Comparison of ENCODE assay signal across 9 cellular contexts in the genomic region with DNA sequence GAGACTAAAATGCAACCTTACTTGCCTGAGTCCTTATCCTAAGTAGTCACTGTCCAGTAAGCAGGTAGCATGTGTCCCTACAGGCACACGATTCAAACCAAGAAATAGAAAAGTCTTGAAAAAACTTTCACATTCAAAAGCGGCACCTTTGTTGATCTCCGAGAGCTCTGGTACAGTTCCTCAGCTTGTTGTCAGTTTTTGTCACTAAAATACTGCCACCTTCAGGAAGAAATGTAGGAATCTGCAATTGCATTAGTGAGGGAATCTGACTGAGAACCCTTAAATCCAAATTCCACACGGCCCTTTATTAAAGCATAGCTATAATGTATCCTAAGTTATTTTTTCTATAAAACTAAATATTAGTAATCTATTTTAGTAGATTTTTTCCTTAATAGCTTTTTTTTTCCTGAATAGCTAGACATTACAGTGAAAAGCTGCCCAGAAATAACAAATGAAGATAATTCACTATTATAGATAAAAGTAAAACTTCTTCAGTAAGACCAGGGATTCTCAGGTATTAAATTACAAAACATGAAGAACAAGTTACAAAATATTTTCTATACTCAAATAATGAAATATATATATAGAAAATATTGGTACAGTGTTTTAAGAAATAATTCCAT. TPM values are rescaled to one million over a fixed set of nuclear protein-coding genes. Genes with fewer than 3 reads are reported as not detected.
A peak's percentile ranks its signal among the peaks of the same experiment; 100 is the strongest.
DNase-seq lines count a peak whose midpoint lies in the region; ATAC-seq and TF ChIP-seq lines count a peak whose summit lies in the region.
"Had no signal": no experiment of that assay in that cellular context is flagged by ENCODE, and none has a peak within 500 bp of the region (broad histone marks: within the 10 kb centered on the region; RNA-seq: fewer than 3 reads in every experiment).

No MANE protein-coding gene starts in this region.

- H3K4me3 ChIP-seq in AG04450 (ENCODE audit: low read depth, low read length): peak overlapping the region; percentile 47
- no peak overlapping the region; the same call in none of the 2 replicates for H3K4me3 ChIP-seq in HEK293 (ENCODE audit: low read depth, low read length)
- peak overlapping the region; percentile 16 for H3K4me3 ChIP-seq in MG63

- no peaks in the 10 kb centered on the region for H3K27me3 ChIP-seq in AG04450 (ENCODE audit: control insufficient read depth, insufficient read depth, low read length)
- no peaks in the 10 kb centered on the region for H3K27me3 ChIP-seq in MG63

- H3K9me3 ChIP-seq in AG04450 (ENCODE audit: control insufficient read depth, insufficient read depth, low read length) (no peaks in the 10 kb centered on the region), HEK293 (ENCODE audit: control insufficient read depth, insufficient read depth, low read depth, low read length) (no peaks in the 10 kb centered on the region), MG63 (no peaks in the 10 kb centered on the region)

- no peaks in the 10 kb centered on the region for H3K36me3 ChIP-seq in HEK293 (ENCODE audit: control insufficient read depth in 2 of 2, insufficient read depth in 1 of 2, low read length in 2 of 2)
- no peaks in the 10 kb centered on the region for H3K36me3 ChIP-seq in MG63

- no peaks in the 10 kb centered on the region for H3K9me3 Mint-ChIP-seq in natural killer cell

- intact Hi-C loops in natural killer cell (cut with micrococcal nuclease): loop anchor here (2.0 kb wide), 1 partner anchor 150 kb away; no protein-coding TSS in a partner anchor

- H3K4me1 ChIP-seq in HEK293 (ENCODE audit: control insufficient read depth, insufficient read depth, low read length): no peaks in the 10 kb centered on the region

- no peaks in the 10 kb centered on the region for H3K36me3 Mint-ChIP-seq in natural killer cell

- peak in 2 of 3 donors; percentile 65 to 79 for ATAC-seq in natural killer cell

- no peak overlapping the region for H3K4me3 Mint-ChIP-seq in natural killer cell

- peaks cover 18 to 35% of the 10 kb centered on the region in 2 donors for H3K27me3 Mint-ChIP-seq in natural killer cell (ENCODE audit: low read depth in 2 of 2)

- H3K27ac Mint-ChIP-seq in natural killer cell: peak overlapping the region in 1 of 2 donors; percentile 13

- TF ChIP-seq CTCF in AG04450 (IDR thresholded peaks at IDR 0.05; ENCODE audit: low read depth, low read length): peak; percentile 69
- peak; percentile 69 for TF ChIP-seq CTCF in GM10248 (IDR thresholded peaks at IDR 0.05; ENCODE audit: control extremely low read depth, extremely low read depth, low read depth, missing control alignments)
- no peak for TF ChIP-seq CTCF in HEK293 (tag by site-specific recombination; IDR thresholded peaks at IDR 0.05)
- peak; percentile 56 for TF ChIP-seq CTCF in natural killer cell (IDR thresholded peaks at IDR 0.05)

- peaks cover 5% of the 10 kb centered on the region in 2 donors for H3K4me1 Mint-ChIP-seq in natural killer cell

- no peak for DNase-seq in AG04450 (ENCODE audit: low read depth, low spot score)
- DNase-seq in GM10248 (ENCODE audit: extremely low spot score): peak; percentile 33
- no peak for DNase-seq in MG63
- DNase-seq in SKM-1 (lab: John Stamatoyannopoulos, UW; ENCODE audit: unreplicated experiment): peak; percentile 29
- peak; percentile 77 to 82 for DNase-seq in erythroblast (lab: John Stamatoyannopoulos, UW)
- no peak for DNase-seq in natural killer cell
- no peak for DNase-seq in activated CD8-positive, alpha-beta memory T cell treated with anti-CD3 and anti-CD28 coated beads, Interleukin-2, amount 50 U/mL, for 48 hours

- CTCF ChIA-PET in AG04450 (lab: Charles Lee) (interaction anchor here (0.6 to 4.0 kb wide), 88 partner anchors 9 to 1065 kb away, joined by 3 to 166 read pairs (median 4); no protein-coding TSS in a partner anchor), GM10248 (lab: Yijun Ruan, JAX) (interaction anchor here (0.8 to 2.8 kb wide), 28 partner anchors 9 to 254 kb away, joined by 3 to 29 read pairs (median 4); no protein-coding TSS in a partner anchor), HEK293 (lab: Yijun Ruan, JAX) (interaction anchor here (0.5 to 4.4 kb wide), 25 partner anchors 8 to 542 kb away, joined by 3 to 44 read pairs (median 5); no protein-coding TSS in a partner anchor)

- POLR2A ChIA-PET in AG04450 (lab: Yijun Ruan, JAX) (interaction anchor here (1.1 kb wide), 1 partner anchor 8 kb away, joined by 5 read pairs; no protein-coding TSS in a partner anchor), GM10248 (lab: Yijun Ruan, JAX) (no interaction called here), HEK293 (lab: Yijun Ruan, JAX) (interaction anchor here (1.1 to 1.4 kb wide), 2 partner anchors 8 to 10 kb away, joined by 6 to 10 read pairs; no protein-coding TSS in a partner anchor)

- H3K27ac ChIP-seq in AG04450 (ENCODE audit: low read depth, low read length) (no peak overlapping the region), HEK293 (ENCODE audit: extremely low read depth, low read depth, low read length) (no peak overlapping the region)

- TF ChIP-seq POLR2A in erythroblast (IDR thresholded peaks at IDR 0.05; ENCODE audit: low read length): no peak

TF ChIP-seq in HEK293, 187 proteins besides CTCF, POLR2A, EP300 and RAD21 (continues in another document):
- TF ChIP-seq, protein P1, sequence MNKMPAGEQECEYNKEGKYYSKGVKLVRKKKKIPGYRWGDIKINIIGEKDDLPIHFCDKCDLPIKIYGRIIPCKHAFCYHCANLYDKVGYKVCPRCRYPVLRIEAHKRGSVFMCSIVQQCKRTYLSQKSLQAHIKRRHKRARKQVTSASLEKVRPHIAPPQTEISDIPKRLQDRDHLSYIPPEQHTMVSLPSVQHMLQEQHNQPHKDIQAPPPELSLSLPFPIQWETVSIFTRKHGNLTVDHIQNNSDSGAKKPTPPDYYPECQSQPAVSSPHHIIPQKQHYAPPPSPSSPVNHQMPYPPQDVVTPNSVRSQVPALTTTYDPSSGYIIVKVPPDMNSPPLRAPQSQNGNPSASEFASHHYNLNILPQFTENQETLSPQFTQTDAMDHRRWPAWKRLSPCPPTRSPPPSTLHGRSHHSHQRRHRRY (tag by site-specific recombination; IDR thresholded peaks at IDR 0.05): no peak
- TF ChIP-seq ZSCAN23 (tag by site-specific recombination; IDR thresholded peaks at IDR 0.05) (no peak), ZNF654 (tag by site-specific recombination; IDR thresholded peaks at IDR 0.05; ENCODE audit: low read depth) (peak; percentile 43), ZNF292 (tag by site-specific recombination; IDR thresholded peaks at IDR 0.05; ENCODE audit: borderline replicate concordance, low read depth) (no peak), ZIC2 (tag by site-specific recombination; IDR thresholded peaks at IDR 0.05) (no peak), IKZF3 (tag by site-specific recombination; IDR thresholded peaks at IDR 0.05) (no peak), ZNF433 (tag by site-specific recombination; IDR thresholded peaks at IDR 0.05; ENCODE audit: low read depth) (no peak), ZNF157 (tag by site-specific recombination; IDR thresholded peaks at IDR 0.05) (no peak), ZNF571 (tag by site-specific recombination; IDR thresholded peaks at IDR 0.05) (no peak), ZNF624 (tag by site-specific recombination; IDR thresholded peaks at IDR 0.05) (no peak), ZBTB7A (tag by site-specific recombination; IDR thresholded peaks at IDR 0.05; ENCODE audit: low read depth) (no peak), ZNF335 (tag by site-specific recombination; conservative IDR thresholded peaks at IDR 0.05) (0 out of 2 replicates have a peak, but pooled peaks have one; percentile 38), KLF10 (tag by site-specific recombination; IDR thresholded peaks at IDR 0.05) (no peak)
- TF ChIP-seq, protein P2, sequence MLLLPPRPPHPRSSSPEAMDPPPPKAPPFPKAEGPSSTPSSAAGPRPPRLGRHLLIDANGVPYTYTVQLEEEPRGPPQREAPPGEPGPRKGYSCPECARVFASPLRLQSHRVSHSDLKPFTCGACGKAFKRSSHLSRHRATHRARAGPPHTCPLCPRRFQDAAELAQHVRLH (tag by site-specific recombination; IDR thresholded peaks at IDR 0.05): no peak
- TF ChIP-seq, protein P3, sequence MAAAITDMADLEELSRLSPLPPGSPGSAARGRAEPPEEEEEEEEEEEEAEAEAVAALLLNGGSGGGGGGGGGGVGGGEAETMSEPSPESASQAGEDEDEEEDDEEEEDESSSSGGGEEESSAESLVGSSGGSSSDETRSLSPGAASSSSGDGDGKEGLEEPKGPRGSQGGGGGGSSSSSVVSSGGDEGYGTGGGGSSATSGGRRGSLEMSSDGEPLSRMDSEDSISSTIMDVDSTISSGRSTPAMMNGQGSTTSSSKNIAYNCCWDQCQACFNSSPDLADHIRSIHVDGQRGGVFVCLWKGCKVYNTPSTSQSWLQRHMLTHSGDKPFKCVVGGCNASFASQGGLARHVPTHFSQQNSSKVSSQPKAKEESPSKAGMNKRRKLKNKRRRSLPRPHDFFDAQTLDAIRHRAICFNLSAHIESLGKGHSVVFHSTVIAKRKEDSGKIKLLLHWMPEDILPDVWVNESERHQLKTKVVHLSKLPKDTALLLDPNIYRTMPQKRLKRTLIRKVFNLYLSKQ (tag by site-specific recombination; IDR thresholded peaks at IDR 0.05; ENCODE audit: borderline replicate concordance): no peak
- TF ChIP-seq, protein P4, sequence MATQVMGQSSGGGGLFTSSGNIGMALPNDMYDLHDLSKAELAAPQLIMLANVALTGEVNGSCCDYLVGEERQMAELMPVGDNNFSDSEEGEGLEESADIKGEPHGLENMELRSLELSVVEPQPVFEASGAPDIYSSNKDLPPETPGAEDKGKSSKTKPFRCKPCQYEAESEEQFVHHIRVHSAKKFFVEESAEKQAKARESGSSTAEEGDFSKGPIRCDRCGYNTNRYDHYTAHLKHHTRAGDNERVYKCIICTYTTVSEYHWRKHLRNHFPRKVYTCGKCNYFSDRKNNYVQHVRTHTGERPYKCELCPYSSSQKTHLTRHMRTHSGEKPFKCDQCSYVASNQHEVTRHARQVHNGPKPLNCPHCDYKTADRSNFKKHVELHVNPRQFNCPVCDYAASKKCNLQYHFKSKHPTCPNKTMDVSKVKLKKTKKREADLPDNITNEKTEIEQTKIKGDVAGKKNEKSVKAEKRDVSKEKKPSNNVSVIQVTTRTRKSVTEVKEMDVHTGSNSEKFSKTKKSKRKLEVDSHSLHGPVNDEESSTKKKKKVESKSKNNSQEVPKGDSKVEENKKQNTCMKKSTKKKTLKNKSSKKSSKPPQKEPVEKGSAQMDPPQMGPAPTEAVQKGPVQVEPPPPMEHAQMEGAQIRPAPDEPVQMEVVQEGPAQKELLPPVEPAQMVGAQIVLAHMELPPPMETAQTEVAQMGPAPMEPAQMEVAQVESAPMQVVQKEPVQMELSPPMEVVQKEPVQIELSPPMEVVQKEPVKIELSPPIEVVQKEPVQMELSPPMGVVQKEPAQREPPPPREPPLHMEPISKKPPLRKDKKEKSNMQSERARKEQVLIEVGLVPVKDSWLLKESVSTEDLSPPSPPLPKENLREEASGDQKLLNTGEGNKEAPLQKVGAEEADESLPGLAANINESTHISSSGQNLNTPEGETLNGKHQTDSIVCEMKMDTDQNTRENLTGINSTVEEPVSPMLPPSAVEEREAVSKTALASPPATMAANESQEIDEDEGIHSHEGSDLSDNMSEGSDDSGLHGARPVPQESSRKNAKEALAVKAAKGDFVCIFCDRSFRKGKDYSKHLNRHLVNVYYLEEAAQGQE (tag by site-specific recombination; IDR thresholded peaks at IDR 0.05): no peak

RNA-seq across cellular contexts. Expression of a gene that starts 44.0 kb away (rescaled TPM):
- polyA plus RNA-seq in AG04450 (2011; rRNA removed): not detected in 2 replicates
- polyA minus RNA-seq in AG04450 (2011; rRNA and poly(A)+ RNA removed): not detected in 2 replicates
- not detected in 2 replicates for total RNA-seq in MG63 (2014; rRNA removed; shearing (Covaris generic); ENCODE audit: low replicate concordance)
- total RNA-seq in natural killer cell: not detected
- total RNA-seq: T-helper 1 cell treated with Interleukin-12 subunit alpha and Interleukin-12 subunit beta and Interleukin-4 antibody, amounts not matched to agents 30 ng/mL and 1 ng/mL, for 36 hours had no signal

Comparison
In these comparisons a context has a peak if more than half of its experiments do, and no peak if none do; other contexts are left out.
1. DNase-seq: peak in GM10248 (single experiment), SKM-1 (single experiment) and erythroblast (2 of 2); none in AG04450 (single experiment), MG63 (single experiment), natural killer cell (single experiment) and activated CD8-positive, alpha-beta memory T cell treated with anti-CD3 and anti-CD28 coated beads, Interleukin-2, amount 50 U/mL, for 48 hours (single experiment).